25 cellular contexts compared by ENCODE assay signal in genomic region chr7:139089118-139089517, GRCh38. TPM values are rescaled to one million over a fixed set of nuclear protein-coding genes. Genes with fewer than 3 reads are reported as not detected.
DNase-seq lines count a peak whose midpoint lies in the region; ATAC-seq lines count a peak whose summit lies in the region.
"Had no signal": no experiment of that assay in that cellular context is flagged by ENCODE, and none has a peak within 500 bp of the region (broad histone marks: within the 10 kb centered on the region; RNA-seq: fewer than 3 reads in every experiment).

No MANE protein-coding gene starts in this region.

- CTCF ChIA-PET in T-cell (lab: Charles Lee) = interaction anchor here in 1 of 2 donors (0.5 to 0.7 kb wide), 2 partner anchors 34 to 204 kb away, joined by 3 to 4 read pairs; no protein-coding TSS in a partner anchor

- H3K9me3 Mint-ChIP-seq in activated T-cell treated with anti-CD3 and anti-CD28 coated beads, Interleukin-2, amount 50 U/mL, for 72 hours = peaks cover 5 to 11% of the 10 kb centered on the region in 2 donors
- peaks cover 0 to 9% (median 8%) of the 10 kb centered on the region in 3 donors for H3K9me3 Mint-ChIP-seq in T-cell
- peaks cover 6% of the 10 kb centered on the region for H3K9me3 Mint-ChIP-seq in activated naive CD8-positive, alpha-beta T cell treated with anti-CD3 and anti-CD28 coated beads, Interleukin-2, amount 10 ng/mL, durations not matched to agents 7 days and 5 days
- peaks cover 9% of the 10 kb centered on the region for H3K9me3 Mint-ChIP-seq in natural killer cell treated with Interleukin-12 subunit alpha and Interleukin-12 subunit beta and Interleukin-15 and Interleukin-18, amount 100 ng/mL, for 72 hours

- H3K4me3 Mint-ChIP-seq in activated T-cell treated with anti-CD3 and anti-CD28 coated beads, Interleukin-2, amount 50 U/mL, for 72 hours = peak overlapping the region in 1 of 2 donors; percentile 42
- peak overlapping the region in 2 of 3 donors; percentile 8 to 62 for H3K4me3 Mint-ChIP-seq in T-cell
- H3K4me3 Mint-ChIP-seq in activated naive CD8-positive, alpha-beta T cell treated with anti-CD3 and anti-CD28 coated beads, Interleukin-2, amount 10 ng/mL, durations not matched to agents 7 days and 5 days = no peak overlapping the region
- no peak overlapping the region for H3K4me3 Mint-ChIP-seq in natural killer cell treated with Interleukin-12 subunit alpha and Interleukin-12 subunit beta and Interleukin-15 and Interleukin-18, amount 100 ng/mL, for 72 hours
- H3K4me3 Mint-ChIP-seq: activated B cell treated with CpG ODN at 0.5 μM for 24 hours, B cell had no signal

- peaks cover 30 to 59% of the 10 kb centered on the region in 2 donors for H3K36me3 Mint-ChIP-seq in activated T-cell treated with anti-CD3 and anti-CD28 coated beads, Interleukin-2, amount 50 U/mL, for 72 hours (ENCODE audit: insufficient read depth in 2 of 2)
- peaks cover 74% of the 10 kb centered on the region for H3K36me3 Mint-ChIP-seq in T-cell
- H3K36me3 Mint-ChIP-seq in activated naive CD8-positive, alpha-beta T cell treated with anti-CD3 and anti-CD28 coated beads, Interleukin-2, amount 10 ng/mL, durations not matched to agents 7 days and 5 days = peaks cover 72% of the 10 kb centered on the region
- H3K36me3 Mint-ChIP-seq in natural killer cell treated with Interleukin-12 subunit alpha and Interleukin-12 subunit beta and Interleukin-15 and Interleukin-18, amount 100 ng/mL, for 72 hours = peaks cover 52% of the 10 kb centered on the region

- peak overlapping the region; percentile 81 for H3K27ac Mint-ChIP-seq in activated T-cell treated with anti-CD3 and anti-CD28 coated beads, Interleukin-2, amount 50 U/mL, for 72 hours
- H3K27ac Mint-ChIP-seq in T-cell = peak overlapping the region; percentile 70 to 85
- peak overlapping the region; percentile 37 for H3K27ac Mint-ChIP-seq in activated naive CD8-positive, alpha-beta T cell treated with anti-CD3 and anti-CD28 coated beads, Interleukin-2, amount 10 ng/mL, durations not matched to agents 7 days and 5 days
- peak overlapping the region; percentile 45 to 65 for H3K27ac Mint-ChIP-seq in natural killer cell treated with Interleukin-12 subunit alpha and Interleukin-12 subunit beta and Interleukin-15 and Interleukin-18, amount 100 ng/mL, for 72 hours
- H3K27ac Mint-ChIP-seq: activated B cell treated with CpG ODN at 0.5 μM for 24 hours had no signal

- no peaks in the 10 kb centered on the region for H3K27me3 Mint-ChIP-seq in activated T-cell treated with anti-CD3 and anti-CD28 coated beads, Interleukin-2, amount 50 U/mL, for 72 hours (ENCODE audit: low read depth)
- H3K27me3 Mint-ChIP-seq in T-cell = no peaks in the 10 kb centered on the region
- no peaks in the 10 kb centered on the region for H3K27me3 Mint-ChIP-seq in activated naive CD8-positive, alpha-beta T cell treated with anti-CD3 and anti-CD28 coated beads, Interleukin-2, amount 10 ng/mL, durations not matched to agents 7 days and 5 days
- no peaks in the 10 kb centered on the region for H3K27me3 Mint-ChIP-seq in natural killer cell treated with Interleukin-12 subunit alpha and Interleukin-12 subunit beta and Interleukin-15 and Interleukin-18, amount 100 ng/mL, for 72 hours
- H3K27me3 Mint-ChIP-seq: activated B cell treated with CpG ODN at 0.5 μM for 24 hours, B cell had no signal

- no peak for DNase-seq in activated T-cell treated with anti-CD3 and anti-CD28 coated beads, Interleukin-2, amount 50 U/mL, for 72 hours
- no peak for DNase-seq in activated T-cell treated with anti-CD3 and anti-CD28 coated beads, Interleukin-2, amount 50 U/mL, for 48 hours
- no peak for DNase-seq in T-cell
- no peak for DNase-seq in activated naive CD8-positive, alpha-beta T cell treated with anti-CD3 and anti-CD28 coated beads, Interleukin-2, amount 10 ng/mL, durations not matched to agents 7 days and 5 days
- no peak for DNase-seq in natural killer cell treated with Interleukin-12 subunit alpha and Interleukin-12 subunit beta and Interleukin-15 and Interleukin-18, amount 100 ng/mL, for 72 hours (ENCODE audit: low spot score)
- DNase-seq in NCI-H510A (lab: John Stamatoyannopoulos, UW) = no peak
- DNase-seq in posterior vena cava (ENCODE audit: low spot score) = no peak
- DNase-seq: activated B cell treated with CpG ODN at 0.5 μM for 24 hours; adrenal gland; body of pancreas; Caco-2; DMS79 treated with DMSO at 0.1 percent for 48 hours; dorsolateral prefrontal cortex; GF-D8; HCEC 1CT; hippocampal formation; NCI-H1092; NCI-H187; NCI-H524 treated with DMSO at 0.1 percent for 48 hours; NK-92 treated with Interleukin-12 subunit alpha and Interleukin-12 subunit beta, amount 100 ng/mL, for 24 hours; PC-3; tibial artery had no signal

- ATAC-seq in activated T-cell treated with anti-CD3 and anti-CD28 coated beads, Interleukin-2, amount 50 U/mL, for 72 hours (replicated peaks in 1 of 2) = no peak
- no peak for ATAC-seq in T-cell (replicated peaks in 1 of 4)
- no peak for ATAC-seq in activated naive CD8-positive, alpha-beta T cell treated with anti-CD3 and anti-CD28 coated beads, Interleukin-2, amount 10 ng/mL, durations not matched to agents 7 days and 5 days (ENCODE audit: low read depth)
- ATAC-seq in natural killer cell treated with Interleukin-12 subunit alpha and Interleukin-12 subunit beta and Interleukin-15 and Interleukin-18, amount 100 ng/mL, for 72 hours = no peak
- ATAC-seq: body of pancreas, PC-3, Right ventricle myocardium inferior had no signal

- H3K4me1 Mint-ChIP-seq in activated T-cell treated with anti-CD3 and anti-CD28 coated beads, Interleukin-2, amount 50 U/mL, for 72 hours (ENCODE audit: low read depth) = peaks cover 88% of the 10 kb centered on the region
- peaks cover 85 to 92% (median 91%) of the 10 kb centered on the region in 3 donors for H3K4me1 Mint-ChIP-seq in T-cell
- peaks cover 80% of the 10 kb centered on the region for H3K4me1 Mint-ChIP-seq in activated naive CD8-positive, alpha-beta T cell treated with anti-CD3 and anti-CD28 coated beads, Interleukin-2, amount 10 ng/mL, durations not matched to agents 7 days and 5 days
- H3K4me1 Mint-ChIP-seq in natural killer cell treated with Interleukin-12 subunit alpha and Interleukin-12 subunit beta and Interleukin-15 and Interleukin-18, amount 100 ng/mL, for 72 hours (ENCODE audit: low read depth in 2 of 2) = peaks cover 75 to 83% of the 10 kb centered on the region in 2 donors

- POLR2A ChIA-PET in T-cell (lab: Charles Lee) = interaction anchor here in 1 of 2 donors (0.7 kb wide), 1 partner anchor 20 kb away, joined by 3 read pairs; no protein-coding TSS in a partner anchor
- POLR2A ChIA-PET in activated naive CD8-positive, alpha-beta T cell treated with anti-CD3 and anti-CD28 coated beads, Interleukin-2, amount 10 ng/mL, durations not matched to agents 7 days and 5 days (lab: Charles Lee) = interaction anchor here (0.6 to 2.5 kb wide), 2 partner anchors 15 to 16 kb away, joined by 4 to 13 read pairs; no protein-coding TSS in a partner anchor

- intact Hi-C loops in posterior vena cava (cut with DNase I) = no loop called here

RNA-seq across cellular contexts. Expression of gene ZC3HAV1, which starts 20.4 kb away (rescaled TPM):
- 100 to 1,000 TPM in 1 of 2 donors, 10 to 100 TPM in 1; 78.1 to 114 TPM for total RNA-seq in activated T-cell treated with anti-CD3 and anti-CD28 coated beads, Interleukin-2, amount 50 U/mL, for 72 hours
- total RNA-seq in T-cell (100 to 1,000 TPM; 148 to 201 (median 155) TPM), posterior vena cava (10 to 100 TPM; 26.8 TPM)
- total RNA-seq in activated naive CD8-positive, alpha-beta T cell treated with anti-CD3 and anti-CD28 coated beads, Interleukin-2, amount 10 ng/mL, durations not matched to agents 7 days and 5 days = 100 to 1,000 TPM; 136 TPM
- 100 to 1,000 TPM in 1 of 2 donors, 10 to 100 TPM in 1; 88.2 to 104 TPM for total RNA-seq in natural killer cell treated with Interleukin-12 subunit alpha and Interleukin-12 subunit beta and Interleukin-15 and Interleukin-18, amount 100 ng/mL, for 72 hours

RNA-seq across cellular contexts. Expression of gene ZC3HAV1L, which starts 53.3 kb away (rescaled TPM):
- total RNA-seq in activated T-cell treated with anti-CD3 and anti-CD28 coated beads, Interleukin-2, amount 50 U/mL, for 72 hours = 1 to 10 TPM; 6.3 to 9.8 TPM
- total RNA-seq in T-cell = 1 to 10 TPM; 1.2 to 7.6 (median 5.1) TPM
- 10 to 100 TPM; 15.6 to 17.4 TPM for total RNA-seq in activated naive CD8-positive, alpha-beta T cell treated with anti-CD3 and anti-CD28 coated beads, Interleukin-2, amount 10 ng/mL, durations not matched to agents 7 days and 5 days
- 1 to 10 TPM; 3.7 to 8.7 TPM for total RNA-seq in natural killer cell treated with Interleukin-12 subunit alpha and Interleukin-12 subunit beta and Interleukin-15 and Interleukin-18, amount 100 ng/mL, for 72 hours
- 10 to 100 TPM in 1 of 2 donors, 1 to 10 TPM in 1; 9.2 to 10.9 TPM for total RNA-seq in posterior vena cava
- total RNA-seq: osteocyte had no signal

Comparison
In these comparisons a context has a peak if more than half of its experiments do, and no peak if none do; other contexts are left out.
1. H3K4me3 Mint-ChIP-seq: peak in T-cell (2 of 3); none in activated naive CD8-positive, alpha-beta T cell treated with anti-CD3 and anti-CD28 coated beads, Interleukin-2, amount 10 ng/mL, durations not matched to agents 7 days and 5 days (single experiment) and natural killer cell treated with Interleukin-12 subunit alpha and Interleukin-12 subunit beta and Interleukin-15 and Interleukin-18, amount 100 ng/mL, for 72 hours (single experiment).
2. Peak in every context shown above with its lines, with median percentiles within 50 percentile points of each other: H3K27ac Mint-ChIP-seq.